21 cellular contexts compared by ENCODE assay signal in genomic region chr3:128276151-128276445, GRCh38.
A peak's percentile ranks its signal among the peaks of the same experiment; 100 is the strongest.
DNase-seq lines count a peak whose midpoint lies in the region; TF ChIP-seq lines count a peak whose summit lies in the region.
"Had no signal": no experiment of that assay in that cellular context is flagged by ENCODE, and none has a peak within 500 bp of the region (broad histone marks: within the 10 kb centered on the region; RNA-seq: fewer than 3 reads in every experiment).

No MANE protein-coding gene starts in this region.

- no peak overlapping the region for H4K91ac ChIP-seq in mesenchymal stem cell (ENCODE audit: low read length)

- no peak overlapping the region for H3K18ac ChIP-seq in mesenchymal stem cell (ENCODE audit: low read depth in 1 of 2, low read length in 2 of 2)

- 88% methylated on average over 3 of the region's 3 CpGs for WGBS in mesenchymal stem cell

- H3K27me3 ChIP-seq in AG04450 (ENCODE audit: control insufficient read depth, insufficient read depth, low read length): no peaks in the 10 kb centered on the region
- no peaks in the 10 kb centered on the region for H3K27me3 ChIP-seq in mesenchymal stem cell (ENCODE audit: control insufficient read depth in 1 of 2, insufficient read depth in 1 of 2, low read length in 2 of 2)
- no peaks in the 10 kb centered on the region for H3K27me3 ChIP-seq in A673 (replicated peaks; ENCODE audit: insufficient read depth, low read depth, low read length, poor library complexity)

- H2BK12ac ChIP-seq in mesenchymal stem cell (ENCODE audit: low read length in 2 of 2): peak overlapping the region in 1 of 2 experiments; percentile 11

- H2BK15ac ChIP-seq in mesenchymal stem cell (ENCODE audit: low read depth, poor library complexity, severe bottlenecking): no peak overlapping the region

- no peak overlapping the region for H2AFZ ChIP-seq in mesenchymal stem cell (ENCODE audit: low read depth, low read length)
- H2AFZ ChIP-seq: GM23338 had no signal

- POLR2A ChIA-PET in AG04450 (lab: Yijun Ruan, JAX): no interaction called here
- POLR2A ChIA-PET in A673 (lab: Charles Lee; ENCODE audit: low non-redundant PET): no interaction called here

- BruUV-seq in A673 (replicated peaks; lab: Mats Ljungman, UMichigan): no TSS peak

- H3K14ac ChIP-seq in mesenchymal stem cell (ENCODE audit: low read length in 2 of 2): peak overlapping the region in 1 of 2 experiments; percentile 68

- H2BK120ac ChIP-seq in mesenchymal stem cell (ENCODE audit: low read depth, low read length): no peak overlapping the region

- no peaks in the 10 kb centered on the region; the same call in 1 of the 2 replicates for H3K9me3 ChIP-seq in AG04450 (ENCODE audit: control insufficient read depth, insufficient read depth, low read length)
- no peaks in the 10 kb centered on the region for H3K9me3 ChIP-seq in mesenchymal stem cell (ENCODE audit: control insufficient read depth, low read length)
- H3K9me3 ChIP-seq in A673 (ENCODE audit: low read depth, low read length, poor library complexity, severe bottlenecking): no peaks in the 10 kb centered on the region

- peak overlapping the region; percentile 11 for H3K27ac ChIP-seq in AG04450 (ENCODE audit: low read depth, low read length)
- no peak overlapping the region for H3K27ac ChIP-seq in mesenchymal stem cell (ENCODE audit: low read length, poor library complexity, severe bottlenecking)
- H3K27ac ChIP-seq in A673 (ENCODE audit: low read depth, low read length, poor library complexity, severe bottlenecking): no peak overlapping the region
- H3K27ac ChIP-seq: 22Rv1, RWPE1 had no signal

- H3K23ac ChIP-seq in mesenchymal stem cell (ENCODE audit: low read length in 2 of 2): no peak overlapping the region

- H3K4me2 ChIP-seq in mesenchymal stem cell (ENCODE audit: low read length, poor library complexity, severe bottlenecking): no peak overlapping the region
- H3K4me2 ChIP-seq: GM23338 had no signal

- TF ChIP-seq CTCF in AG04450 (IDR thresholded peaks at IDR 0.05; ENCODE audit: low read depth, low read length) (no peak), A673 (conservative IDR thresholded peaks at IDR 0.05; ENCODE audit: low read depth, low read length) (no peak)

- intact Hi-C loops in A673 (cut with micrococcal nuclease; ENCODE audit: unreplicated experiment): no loop called here
- intact Hi-C loops in posterior cingulate gyrus (cut with DNase I): no loop called here

- CTCF ChIA-PET in AG04450 (lab: Charles Lee) (interaction anchor here (1.1 to 1.4 kb wide), 2 partner anchors 20 to 31 kb away, joined by 3 to 5 read pairs; no protein-coding TSS in a partner anchor), A673 (lab: Charles Lee) (no interaction called here)

- H2BK5ac ChIP-seq in mesenchymal stem cell (ENCODE audit: low read depth, low read length, poor library complexity, severe bottlenecking): no peak overlapping the region

- no peak for DNase-seq in AG04450 (ENCODE audit: low read depth, low spot score)
- DNase-seq in astrocyte of the hippocampus (ENCODE audit: low read depth, low spot score): peak; percentile 36
- DNase-seq in mesenchymal stem cell: no peak
- DNase-seq in ureter (ENCODE audit: low spot score): peak; percentile 27
- no peak for DNase-seq in A673 (ENCODE audit: low spot score)
- no peak for DNase-seq in posterior cingulate gyrus
- no peak for DNase-seq in iPS-NIHi7 (ENCODE audit: extremely low spot score)
- DNase-seq: ACHN; CD4-positive, CD25-positive, alpha-beta regulatory T cell; DMS153; DND-41; NCI-H1048; NCI-H1417; NCI-H1694; NCI-H2081; NCI-H2227 treated with DMSO at 0.1 percent for 48 hours; NCI-H526 treated with DMSO at 0.1 percent for 48 hours; SHP77 treated with DMSO at 0.1 percent for 48 hours had no signal

- H3K9ac ChIP-seq in mesenchymal stem cell (ENCODE audit: low read length): no peak overlapping the region

- H3K4me3 ChIP-seq in AG04450 (ENCODE audit: low read depth, low read length) (no peak overlapping the region), mesenchymal stem cell (ENCODE audit: insufficient read depth in 1 of 2, low read depth in 1 of 2, low read length in 2 of 2) (no peak overlapping the region), A673 (ENCODE audit: low read depth, low read length, poor library complexity, severe bottlenecking) (no peak overlapping the region)
- H3K4me3 ChIP-seq: GM23338 had no signal

- H3K4ac ChIP-seq in mesenchymal stem cell (ENCODE audit: low read depth in 1 of 2, low read length in 2 of 2): no peak overlapping the region

- H3K36me3 ChIP-seq in mesenchymal stem cell (ENCODE audit: control insufficient read depth in 1 of 2, insufficient read depth in 2 of 2, low read depth in 1 of 2, low read length in 2 of 2) (peaks cover 0 to under 1% of the 10 kb centered on the region in 2 experiments), A673 (ENCODE audit: insufficient read depth, low read length, poor library complexity, severe bottlenecking) (no peaks in the 10 kb centered on the region)

- H3K79me1 ChIP-seq in mesenchymal stem cell (replicated peaks; ENCODE audit: low read length, poor library complexity, severe bottlenecking): no peaks in the 10 kb centered on the region

- peaks cover 43% of the 10 kb centered on the region for H3K4me1 ChIP-seq in mesenchymal stem cell (ENCODE audit: control insufficient read depth, insufficient read depth, low read depth, low read length)
- H3K4me1 ChIP-seq in A673 (ENCODE audit: insufficient read depth, low read length, poor library complexity, severe bottlenecking): peaks cover 17% of the 10 kb centered on the region

- H2AK5ac ChIP-seq in mesenchymal stem cell (ENCODE audit: low read length, severe bottlenecking): peak overlapping the region; percentile 7

- no peak overlapping the region for H4K8ac ChIP-seq in mesenchymal stem cell (ENCODE audit: low read length)

Comparison
In these comparisons a context has a peak if more than half of its experiments do, and no peak if none do; other contexts are left out.
1. DNase-seq: peak in astrocyte of the hippocampus (single experiment) and ureter (single experiment); none in AG04450 (single experiment), mesenchymal stem cell (single experiment), A673 (single experiment), posterior cingulate gyrus (0 of 10) and iPS-NIHi7 (single experiment).